ENCODE assay signal across 1 cellular context in the genomic region with DNA sequence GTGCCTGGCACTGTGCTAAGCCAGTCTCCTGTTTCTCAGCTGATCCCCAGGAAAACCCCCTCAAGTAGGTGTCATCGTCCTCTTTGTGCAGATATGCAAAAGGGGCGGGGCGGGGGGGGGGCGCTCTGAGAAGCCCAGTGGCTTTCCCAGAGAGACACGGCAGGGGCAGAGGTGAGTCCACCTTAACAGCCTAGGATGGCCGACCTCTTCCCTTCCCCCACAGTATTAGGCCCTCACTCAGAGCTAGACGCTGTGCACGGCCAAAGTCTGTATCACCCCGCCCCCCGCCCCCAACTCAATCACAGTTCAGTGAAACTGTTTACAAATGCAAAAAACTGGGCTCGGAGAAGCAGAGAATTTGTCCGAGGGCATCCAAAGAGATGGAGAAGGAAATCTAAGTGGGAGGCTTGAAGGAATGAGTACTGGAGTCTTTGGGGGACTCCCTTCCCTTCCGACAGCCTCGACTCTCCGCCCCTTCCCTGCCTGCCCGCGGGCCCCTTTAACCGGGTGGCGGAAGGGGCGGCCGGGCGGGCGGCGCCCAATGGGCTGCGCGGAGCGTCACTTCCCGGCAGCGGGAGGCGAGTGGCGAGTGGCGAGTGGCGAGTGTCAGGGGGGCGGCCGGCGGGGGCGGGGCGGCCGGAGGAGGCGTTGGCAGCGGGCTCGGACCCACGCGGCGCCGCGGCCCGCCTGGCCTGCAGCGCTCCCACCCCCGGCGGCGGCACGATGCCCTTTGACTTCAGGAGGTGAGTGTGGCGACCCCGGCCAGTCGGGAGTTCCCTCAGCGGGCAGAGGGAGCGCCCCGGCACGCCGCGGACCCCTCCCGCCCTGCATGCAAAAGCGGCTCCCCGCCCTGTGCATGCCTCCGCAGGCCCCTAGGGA.
A peak's percentile ranks its signal among the peaks of the same experiment; 100 is the strongest.
TF ChIP-seq lines count a peak whose summit lies in the region.

A gene with protein sequence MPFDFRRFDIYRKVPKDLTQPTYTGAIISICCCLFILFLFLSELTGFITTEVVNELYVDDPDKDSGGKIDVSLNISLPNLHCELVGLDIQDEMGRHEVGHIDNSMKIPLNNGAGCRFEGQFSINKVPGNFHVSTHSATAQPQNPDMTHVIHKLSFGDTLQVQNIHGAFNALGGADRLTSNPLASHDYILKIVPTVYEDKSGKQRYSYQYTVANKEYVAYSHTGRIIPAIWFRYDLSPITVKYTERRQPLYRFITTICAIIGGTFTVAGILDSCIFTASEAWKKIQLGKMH (plus strand): TSS at position 561 of the 879 bp plus-strand sequence. CDS start 163 bp downstream, at position 724.

TF ChIP-seq in GM12878, 131 proteins besides CTCF, POLR2A, EP300 and RAD21 (continued from another document):
- TF ChIP-seq, protein P1, sequence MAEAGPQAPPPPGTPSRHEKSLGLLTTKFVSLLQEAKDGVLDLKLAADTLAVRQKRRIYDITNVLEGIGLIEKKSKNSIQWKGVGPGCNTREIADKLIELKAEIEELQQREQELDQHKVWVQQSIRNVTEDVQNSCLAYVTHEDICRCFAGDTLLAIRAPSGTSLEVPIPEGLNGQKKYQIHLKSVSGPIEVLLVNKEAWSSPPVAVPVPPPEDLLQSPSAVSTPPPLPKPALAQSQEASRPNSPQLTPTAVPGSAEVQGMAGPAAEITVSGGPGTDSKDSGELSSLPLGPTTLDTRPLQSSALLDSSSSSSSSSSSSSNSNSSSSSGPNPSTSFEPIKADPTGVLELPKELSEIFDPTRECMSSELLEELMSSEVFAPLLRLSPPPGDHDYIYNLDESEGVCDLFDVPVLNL (IDR thresholded peaks at IDR 0.05; ENCODE audit: low read depth, low read length), result no peak
- 0 out of 2 replicates have a peak, but pooled peaks have one; percentile 4 for TF ChIP-seq SPI1 (IDR thresholded peaks at IDR 0.05; ENCODE audit: borderline replicate concordance, insufficient read depth, low read depth, low read length)
- no peak for TF ChIP-seq SRF (IDR thresholded peaks at IDR 0.05; ENCODE audit: low read depth in 2 of 2, low read length in 2 of 2)
- TF ChIP-seq NR2C1 (IDR thresholded peaks at IDR 0.05), result peak; percentile 54; the same call in 1 of the 2 replicates
- TF ChIP-seq CHD2 (IDR thresholded peaks at IDR 0.05; ENCODE audit: borderline replicate concordance, low read depth, low read length), result peak; percentile 57; the same call in 1 of the 2 replicates
- peak; percentile 69; the same call in 1 of the 2 replicates for TF ChIP-seq DPF2 (IDR thresholded peaks at IDR 0.05)
- no peak for TF ChIP-seq FOXK2 (IDR thresholded peaks at IDR 0.05)
- peak; percentile 78 for TF ChIP-seq SP1 (IDR thresholded peaks at IDR 0.05; ENCODE audit: low read depth, low read length)
- TF ChIP-seq, protein P2, sequence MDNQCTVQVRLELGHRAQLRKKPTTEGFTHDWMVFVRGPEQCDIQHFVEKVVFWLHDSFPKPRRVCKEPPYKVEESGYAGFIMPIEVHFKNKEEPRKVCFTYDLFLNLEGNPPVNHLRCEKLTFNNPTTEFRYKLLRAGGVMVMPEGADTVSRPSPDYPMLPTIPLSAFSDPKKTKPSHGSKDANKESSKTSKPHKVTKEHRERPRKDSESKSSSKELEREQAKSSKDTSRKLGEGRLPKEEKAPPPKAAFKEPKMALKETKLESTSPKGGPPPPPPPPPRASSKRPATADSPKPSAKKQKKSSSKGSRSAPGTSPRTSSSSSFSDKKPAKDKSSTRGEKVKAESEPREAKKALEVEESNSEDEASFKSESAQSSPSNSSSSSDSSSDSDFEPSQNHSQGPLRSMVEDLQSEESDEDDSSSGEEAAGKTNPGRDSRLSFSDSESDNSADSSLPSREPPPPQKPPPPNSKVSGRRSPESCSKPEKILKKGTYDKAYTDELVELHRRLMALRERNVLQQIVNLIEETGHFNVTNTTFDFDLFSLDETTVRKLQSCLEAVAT (IDR thresholded peaks at IDR 0.05), result 0 out of 2 replicates have a peak, but pooled peaks have one; percentile 28
- TF ChIP-seq MEF2B (IDR thresholded peaks at IDR 0.05; ENCODE audit: partially characterized antibody, poor library complexity, severe bottlenecking), result peak; percentile 80
- no peak for TF ChIP-seq ZNF592 (IDR thresholded peaks at IDR 0.05)
- TF ChIP-seq ZNF24 (IDR thresholded peaks at IDR 0.05), result no peak
- 0 out of 2 replicates have a peak, but pooled peaks have one; percentile 12 for TF ChIP-seq RUNX3 (IDR thresholded peaks at IDR 0.05; ENCODE audit: low read length)
- TF ChIP-seq BACH1 (IDR thresholded peaks at IDR 0.05; ENCODE audit: borderline replicate concordance), result peak; percentile 62; the same call in 1 of the 2 replicates
- no peak for TF ChIP-seq USF1 (IDR thresholded peaks at IDR 0.05; ENCODE audit: borderline replicate concordance, extremely low read length, insufficient read depth, low read depth, low read length)
- no peak for TF ChIP-seq YBX1 (IDR thresholded peaks at IDR 0.05)
- peak; percentile 74 for TF ChIP-seq LARP7 (IDR thresholded peaks at IDR 0.05)
- TF ChIP-seq CEBPB (IDR thresholded peaks at IDR 0.05; ENCODE audit: borderline replicate concordance in 1 of 2, low read depth in 2 of 2, low read length in 2 of 2), result no peak
- no peak for TF ChIP-seq JUNB (IDR thresholded peaks at IDR 0.05)
- no peak for TF ChIP-seq MTA2 (IDR thresholded peaks at IDR 0.05; ENCODE audit: low read depth)
- TF ChIP-seq IKZF1 (conservative IDR thresholded peaks at IDR 0.05), result peak; percentile 64; the same call in 1 of the 2 replicates
- TF ChIP-seq MAX (IDR thresholded peaks at IDR 0.05; ENCODE audit: low read depth, low read length), result peak; percentile 43
- peak; percentile 32; the same call in 1 of the 2 replicates for TF ChIP-seq HCFC1 (IDR thresholded peaks at IDR 0.05; ENCODE audit: low read length)
- TF ChIP-seq POU2F2 (IDR thresholded peaks at IDR 0.05; ENCODE audit: borderline replicate concordance, low read depth, low read length), result no peak
- TF ChIP-seq NKRF (conservative IDR thresholded peaks at IDR 0.05), result peak; percentile 84
- TF ChIP-seq, protein P3, sequence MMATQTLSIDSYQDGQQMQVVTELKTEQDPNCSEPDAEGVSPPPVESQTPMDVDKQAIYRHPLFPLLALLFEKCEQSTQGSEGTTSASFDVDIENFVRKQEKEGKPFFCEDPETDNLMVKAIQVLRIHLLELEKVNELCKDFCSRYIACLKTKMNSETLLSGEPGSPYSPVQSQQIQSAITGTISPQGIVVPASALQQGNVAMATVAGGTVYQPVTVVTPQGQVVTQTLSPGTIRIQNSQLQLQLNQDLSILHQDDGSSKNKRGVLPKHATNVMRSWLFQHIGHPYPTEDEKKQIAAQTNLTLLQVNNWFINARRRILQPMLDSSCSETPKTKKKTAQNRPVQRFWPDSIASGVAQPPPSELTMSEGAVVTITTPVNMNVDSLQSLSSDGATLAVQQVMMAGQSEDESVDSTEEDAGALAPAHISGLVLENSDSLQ (IDR thresholded peaks at IDR 0.05), result no peak
- 0 out of 2 replicates have a peak, but pooled peaks have one; percentile 18 for TF ChIP-seq TAF1 (IDR thresholded peaks at IDR 0.05; ENCODE audit: borderline replicate concordance, low read depth, low read length)
- TF ChIP-seq EZH2 (IDR thresholded peaks at IDR 0.05; ENCODE audit: borderline replicate concordance, control insufficient read depth, low read depth, low read length), result no peak
TF ChIP-seq in GM12878: peak in this region for 33.
